Comparison of ENCODE assay signal across 19 cellular contexts in genomic region chr1:239805888-239806772, GRCh38.
A peak's percentile ranks its signal among the peaks of the same experiment; 100 is the strongest.
DNase-seq lines count a peak whose midpoint lies in the region; ATAC-seq and TF ChIP-seq lines count a peak whose summit lies in the region.
"Had no signal": no experiment of that assay in that cellular context is flagged by ENCODE, and none has a peak within 500 bp of the region (broad histone marks: within the 10 kb centered on the region; RNA-seq: fewer than 3 reads in every experiment).

No MANE protein-coding gene starts in this region.

- H4K5ac ChIP-seq in mesendoderm (ENCODE audit: low read length), result no peak overlapping the region

- H3K79me2 ChIP-seq in mesendoderm (ENCODE audit: control insufficient read depth, insufficient read depth, low read length), result no peaks in the 10 kb centered on the region

- H3K4me1 Mint-ChIP-seq in activated naive CD8-positive, alpha-beta T cell treated with anti-CD3 and anti-CD28 coated beads for 36 hours, result peaks cover 15% of the 10 kb centered on the region
- peaks cover 29% of the 10 kb centered on the region for H3K4me1 Mint-ChIP-seq in activated naive CD8-positive, alpha-beta T cell treated with anti-CD3 and anti-CD28 coated beads, Interleukin-2, amount 50 U/mL, for 24 hours

- H3K4me3 ChIP-seq in ascending aorta (peak overlapping the region in 1 of 2 donors; percentile 45), mesendoderm (ENCODE audit: low read length) (no peak overlapping the region), uterus (peak overlapping the region; percentile 5 to 11)
- H3K4me3 ChIP-seq: colonic mucosa, gastrocnemius medialis, left ventricle myocardium inferior, tibial nerve had no signal

- in situ Hi-C loops in GM13977 (cut with MboI; ENCODE audit: low pct_unique_long_range_greater_than_20kb, low sequenced_read_pairs, unreplicated experiment), result no loop called here

- H3K4me2 ChIP-seq in mesendoderm (ENCODE audit: low read length), result no peak overlapping the region

- no peak overlapping the region for H4K8ac ChIP-seq in mesendoderm (ENCODE audit: low read depth, low read length)

- no peaks in the 10 kb centered on the region for H3K27me3 Mint-ChIP-seq in activated naive CD8-positive, alpha-beta T cell treated with anti-CD3 and anti-CD28 coated beads for 36 hours
- H3K27me3 Mint-ChIP-seq in activated naive CD8-positive, alpha-beta T cell treated with anti-CD3 and anti-CD28 coated beads, Interleukin-2, amount 50 U/mL, for 24 hours, result no peaks in the 10 kb centered on the region

- H3K9ac ChIP-seq in mesendoderm (ENCODE audit: low read length), result no peak overlapping the region

- peaks cover 0 to 4% of the 10 kb centered on the region in 2 donors for H3K4me1 ChIP-seq in ascending aorta
- H3K4me1 ChIP-seq in mesendoderm (ENCODE audit: control insufficient read depth, low read depth, low read length), result peaks cover 2% of the 10 kb centered on the region
- no peaks in the 10 kb centered on the region for H3K4me1 ChIP-seq in uterus
- H3K4me1 ChIP-seq: colonic mucosa, gastrocnemius medialis, left ventricle myocardium inferior had no signal

- no peak overlapping the region for H3K27ac Mint-ChIP-seq in activated naive CD8-positive, alpha-beta T cell treated with anti-CD3 and anti-CD28 coated beads for 36 hours
- H3K27ac Mint-ChIP-seq in activated naive CD8-positive, alpha-beta T cell treated with anti-CD3 and anti-CD28 coated beads, Interleukin-2, amount 50 U/mL, for 24 hours, result no peak overlapping the region

- no peak overlapping the region for H3K18ac ChIP-seq in mesendoderm (ENCODE audit: low read length)

- no peaks in the 10 kb centered on the region for H3K9me3 ChIP-seq in ascending aorta
- no peaks in the 10 kb centered on the region for H3K9me3 ChIP-seq in uterus
- H3K9me3 ChIP-seq: colonic mucosa, gastrocnemius medialis, left ventricle myocardium inferior, tibial nerve had no signal

- no peaks in the 10 kb centered on the region for H3K79me1 ChIP-seq in mesendoderm (ENCODE audit: low read length)

- no peaks in the 10 kb centered on the region for H3K27me3 ChIP-seq in ascending aorta
- no peaks in the 10 kb centered on the region for H3K27me3 ChIP-seq in mesendoderm (ENCODE audit: insufficient read depth, low read length, poor library complexity)
- H3K27me3 ChIP-seq in uterus, result no peaks in the 10 kb centered on the region
- H3K27me3 ChIP-seq: colonic mucosa, gastrocnemius medialis, tibial nerve had no signal

- no peak for ATAC-seq in activated naive CD8-positive, alpha-beta T cell treated with anti-CD3 and anti-CD28 coated beads, Interleukin-2, amount 50 U/mL, for 24 hours
- ATAC-seq in HG02870 (IDR thresholded peaks at IDR 0.05; ENCODE audit: unreplicated experiment), result no peak
- ATAC-seq: gastrocnemius medialis had no signal

- no peak for TF ChIP-seq POLR2A in uterus (IDR thresholded peaks at IDR 0.05)

- H3K27ac ChIP-seq in ascending aorta (peak overlapping the region; percentile 6 to 26), mesendoderm (ENCODE audit: low read depth, low read length) (no peak overlapping the region), uterus (peak overlapping the region; percentile 66 to 81)
- H3K27ac ChIP-seq: C4-2B, colonic mucosa, gastrocnemius medialis, left ventricle myocardium inferior, tibial nerve had no signal

- H2BK5ac ChIP-seq in mesendoderm (ENCODE audit: low read length), result no peak overlapping the region

- H2AK5ac ChIP-seq in mesendoderm (ENCODE audit: low read length), result no peak overlapping the region

- no peak overlapping the region for H3K23ac ChIP-seq in mesendoderm (ENCODE audit: low read length)

- intact Hi-C loops in ascending aorta (cut with DNase I) (no loop called here), uterus (cut with DNase I; ENCODE audit: low total_unique reads) (no loop called here)

- H3K56ac ChIP-seq in mesendoderm (ENCODE audit: low read length), result no peak overlapping the region

- no peak overlapping the region for H2BK15ac ChIP-seq in mesendoderm (replicated peaks; ENCODE audit: low read depth)

- WGBS in mesendoderm (ENCODE audit: extremely low coverage, insufficient coverage, low lambda C conversion rate), result no CpG with 5 or more reads among the region's 10 CpGs

- DNase-seq in activated naive CD8-positive, alpha-beta T cell treated with anti-CD3 and anti-CD28 coated beads for 36 hours, result no peak
- no peak for DNase-seq in activated naive CD8-positive, alpha-beta T cell treated with anti-CD3 and anti-CD28 coated beads, Interleukin-2, amount 50 U/mL, for 24 hours
- DNase-seq in ascending aorta (ENCODE audit: low spot score in 2 of 2), result no peak
- no peak for DNase-seq in mesendoderm
- no peak for DNase-seq in uterus
- DNase-seq in GM13977 (ENCODE audit: low spot score), result no peak
- no peak for DNase-seq in NCI-H446 (lab: John Stamatoyannopoulos, UW)
- DNase-seq: activated CD4-positive, CD25-positive, alpha-beta regulatory T cell treated with anti-CD3 and anti-CD28 coated beads, Interleukin-2, amount 50 U/mL, for 72 hours; anterior cingulate cortex; colonic mucosa; gastrocnemius medialis; left ventricle myocardium inferior; NCI-H1436 treated with DMSO at 0.1 percent for 48 hours; Right ventricle myocardium superior; small intestine; T-helper 2 cell had no signal

- no peak overlapping the region for H2BK120ac ChIP-seq in mesendoderm (ENCODE audit: low read depth, low read length)

- peak overlapping the region; percentile 85 for H3K4ac ChIP-seq in mesendoderm (ENCODE audit: low read depth, low read length)

- TF ChIP-seq CTCF in ascending aorta (IDR thresholded peaks at IDR 0.05) (no peak), uterus (IDR thresholded peaks at IDR 0.05) (no peak), GM13977 (IDR thresholded peaks at IDR 0.05; ENCODE audit: extremely low read depth, insufficient read depth, missing control alignments) (no peak)

- H3K36me3 Mint-ChIP-seq in activated naive CD8-positive, alpha-beta T cell treated with anti-CD3 and anti-CD28 coated beads for 36 hours, result no peaks in the 10 kb centered on the region
- H3K36me3 Mint-ChIP-seq in activated naive CD8-positive, alpha-beta T cell treated with anti-CD3 and anti-CD28 coated beads, Interleukin-2, amount 50 U/mL, for 24 hours (ENCODE audit: low read depth), result no peaks in the 10 kb centered on the region

- H3K4me3 Mint-ChIP-seq in activated naive CD8-positive, alpha-beta T cell treated with anti-CD3 and anti-CD28 coated beads for 36 hours, result peak overlapping the region; percentile 22
- no peak overlapping the region for H3K4me3 Mint-ChIP-seq in activated naive CD8-positive, alpha-beta T cell treated with anti-CD3 and anti-CD28 coated beads, Interleukin-2, amount 50 U/mL, for 24 hours

- H3K36me3 ChIP-seq in ascending aorta (no peaks in the 10 kb centered on the region), mesendoderm (ENCODE audit: control insufficient read depth, insufficient read depth, low read length) (no peaks in the 10 kb centered on the region), uterus (no peaks in the 10 kb centered on the region)
- H3K36me3 ChIP-seq: colonic mucosa, gastrocnemius medialis, left ventricle myocardium inferior, tibial nerve had no signal

- no peaks in the 10 kb centered on the region for H3K9me3 Mint-ChIP-seq in activated naive CD8-positive, alpha-beta T cell treated with anti-CD3 and anti-CD28 coated beads for 36 hours
- H3K9me3 Mint-ChIP-seq in activated naive CD8-positive, alpha-beta T cell treated with anti-CD3 and anti-CD28 coated beads, Interleukin-2, amount 50 U/mL, for 24 hours, result no peaks in the 10 kb centered on the region
